ENCODE assay signal across 8 cellular contexts in the genomic region with DNA sequence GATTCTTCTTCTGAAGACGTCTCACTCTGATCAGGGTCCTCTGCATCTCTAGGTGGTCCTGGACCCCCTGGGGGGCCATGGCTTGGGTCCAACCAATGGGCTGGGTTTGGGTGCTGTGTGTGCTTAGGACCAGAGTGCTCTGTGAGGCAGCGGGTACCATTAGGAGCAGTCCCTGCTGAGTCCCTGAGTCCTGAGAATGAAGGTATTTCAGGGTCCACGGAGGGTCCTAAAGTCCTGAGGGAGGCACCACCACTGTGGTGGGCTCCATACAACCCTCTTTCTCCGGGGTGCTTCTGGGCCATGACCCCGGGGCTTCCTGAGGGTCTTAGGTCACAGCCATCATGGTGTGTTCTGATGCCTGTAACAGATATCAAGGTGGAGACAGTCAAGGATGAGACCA. TPM values are rescaled to one million over a fixed set of nuclear protein-coding genes. Genes with fewer than 3 reads are reported as not detected.
DNase-seq lines count a peak whose midpoint lies in the region; ATAC-seq and TF ChIP-seq lines count a peak whose summit lies in the region.
"Had no signal": no experiment of that assay in that cellular context is flagged by ENCODE, and none has a peak within 500 bp of the region (broad histone marks: within the 10 kb centered on the region; RNA-seq: fewer than 3 reads in every experiment).

No MANE protein-coding gene starts in this region.

- POLR2A ChIA-PET in HEK293 (lab: Yijun Ruan, JAX): interaction anchor here (1.4 to 3.2 kb wide), 4 partner anchors 10 to 99 kb away, joined by 3 to 170 read pairs (median 22); a partner anchor contains a TSS
- POLR2A ChIA-PET in WTC11 (lab: Charles Lee): interaction anchor here (3.3 kb wide), 1 partner anchor 11 kb away, joined by 64 read pairs; a partner anchor contains a TSS

- no peaks in the 10 kb centered on the region for H3K27me3 Mint-ChIP-seq in WTC11 (ENCODE audit: low read depth)

- ATAC-seq in WTC11: no peak
- ATAC-seq in gastroesophageal sphincter: no peak
- no peak for ATAC-seq in GM18907 (IDR thresholded peaks at IDR 0.05; ENCODE audit: unreplicated experiment)

- H3K4me1 ChIP-seq in HEK293 (ENCODE audit: control insufficient read depth, insufficient read depth, low read length) (peaks cover 12% of the 10 kb centered on the region), gastroesophageal sphincter (peaks cover 0 to 79% (median 25%) of the 10 kb centered on the region in 3 donors), spleen (peaks cover 30 to 82% (median 70%) of the 10 kb centered on the region in 6 donors)

- H3K9me3 ChIP-seq in HEK293 (ENCODE audit: control insufficient read depth, insufficient read depth, low read depth, low read length) (no peaks in the 10 kb centered on the region), gastroesophageal sphincter (no peaks in the 10 kb centered on the region), spleen (no peaks in the 10 kb centered on the region)

- 75% methylated on average over 2 of the region's 5 CpGs; no CpG with 5 or more reads in 1 of the 2 donors for WGBS in gastroesophageal sphincter (ENCODE audit: low coverage in 1 of 2), 2 donors
- WGBS in spleen, 5 donors: 65 to 90% (median 90%) methylated on average over 4 to 5 of the region's 5 CpGs

- DNase-seq in WTC11 (ENCODE audit: low spot score) (no peak), spleen (no peak), NCI-H1048 (lab: John Stamatoyannopoulos, UW) (no peak), A172 (ENCODE audit: low spot score) (no peak)
- DNase-seq: NCI-H748 treated with DMSO at 0.1 percent for 48 hours had no signal

- TF ChIP-seq CTCF in HEK293 (tag by site-specific recombination; IDR thresholded peaks at IDR 0.05) (no peak), WTC11 (IDR thresholded peaks at IDR 0.05) (no peak), gastroesophageal sphincter (IDR thresholded peaks at IDR 0.05) (no peak), spleen (IDR thresholded peaks at IDR 0.05 in 8 of 11, conservative IDR thresholded peaks at IDR 0.05 in 3 of 11) (no peak)

- H3K27me3 ChIP-seq in gastroesophageal sphincter (no peaks in the 10 kb centered on the region), spleen (replicated peaks in 1 of 7) (no peaks in the 10 kb centered on the region)

- H3K4me3 ChIP-seq in HEK293 (ENCODE audit: low read depth, low read length) (no peak overlapping the region), gastroesophageal sphincter (peak overlapping the region in 1 of 2 donors; percentile 75), spleen (peak overlapping the region in 7 of 8 donors; percentile 9 to 96 (median 88))

- peaks cover 4 to 28% of the 10 kb centered on the region in 2 experiments; a peak in 2 of 3 replicates for H3K36me3 ChIP-seq in HEK293 (ENCODE audit: control insufficient read depth in 2 of 2, insufficient read depth in 1 of 2, low read length in 2 of 2)
- H3K36me3 ChIP-seq in gastroesophageal sphincter: peaks cover 0 to 12% of the 10 kb centered on the region in 2 donors
- H3K36me3 ChIP-seq in spleen: peaks cover 0 to 37% (median 2%) of the 10 kb centered on the region in 6 donors

- CTCF ChIA-PET in HEK293 (lab: Yijun Ruan, JAX) (no interaction called here), WTC11 (lab: Charles Lee) (interaction anchor here (2.6 to 3.7 kb wide), 4 partner anchors 11 to 111 kb away, joined by 18 to 58 read pairs (median 20); a partner anchor contains a TSS)

- intact Hi-C loops in spleen (cut with DNase I; ENCODE audit: low total_unique reads): no loop called here

- peak overlapping the region; percentile 74 for H3K27ac Mint-ChIP-seq in WTC11

- TF ChIP-seq POLR2A in gastroesophageal sphincter (IDR thresholded peaks at IDR 0.05) (no peak), spleen (IDR thresholded peaks at IDR 0.05) (no peak)

- peak overlapping the region; percentile 97 for H3K4me3 Mint-ChIP-seq in WTC11

- peaks cover 5% of the 10 kb centered on the region for H3K36me3 Mint-ChIP-seq in WTC11

- no peak for TF ChIP-seq EP300 in gastroesophageal sphincter (IDR thresholded peaks at IDR 0.05)

- H3K27ac ChIP-seq in HEK293 (ENCODE audit: extremely low read depth, low read depth, low read length): peak overlapping the region; percentile 12; the same call in 1 of the 2 replicates
- peak overlapping the region in 3 of 4 donors; percentile 86 to 92 (median 91) for H3K27ac ChIP-seq in gastroesophageal sphincter
- peak overlapping the region; percentile 82 to 94 (median 92) for H3K27ac ChIP-seq in spleen

- H3K4me1 Mint-ChIP-seq in WTC11: peaks cover 35% of the 10 kb centered on the region

- no peaks in the 10 kb centered on the region for H3K9me3 Mint-ChIP-seq in WTC11

TF ChIP-seq in HEK293, 187 proteins besides CTCF, POLR2A, EP300 and RAD21 (continues in another document):
- no peak for TF ChIP-seq ZNF223 (tag by site-specific recombination; IDR thresholded peaks at IDR 0.05)
- no peak for TF ChIP-seq ZNF426 (tag by site-specific recombination; IDR thresholded peaks at IDR 0.05)
- TF ChIP-seq, protein P1, sequence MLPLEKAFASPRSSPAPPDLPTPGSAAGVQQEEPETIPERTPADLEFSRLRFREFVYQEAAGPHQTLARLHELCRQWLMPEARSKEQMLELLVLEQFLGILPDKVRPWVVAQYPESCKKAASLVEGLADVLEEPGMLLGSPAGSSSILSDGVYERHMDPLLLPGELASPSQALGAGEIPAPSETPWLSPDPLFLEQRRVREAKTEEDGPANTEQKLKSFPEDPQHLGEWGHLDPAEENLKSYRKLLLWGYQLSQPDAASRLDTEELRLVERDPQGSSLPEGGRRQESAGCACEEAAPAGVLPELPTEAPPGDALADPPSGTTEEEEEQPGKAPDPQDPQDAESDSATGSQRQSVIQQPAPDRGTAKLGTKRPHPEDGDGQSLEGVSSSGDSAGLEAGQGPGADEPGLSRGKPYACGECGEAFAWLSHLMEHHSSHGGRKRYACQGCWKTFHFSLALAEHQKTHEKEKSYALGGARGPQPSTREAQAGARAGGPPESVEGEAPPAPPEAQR (tag by site-specific recombination; IDR thresholded peaks at IDR 0.05): no peak
- no peak for TF ChIP-seq GLIS1 (tag by site-specific recombination; IDR thresholded peaks at IDR 0.05)
- TF ChIP-seq ZNF670 (tag by site-specific recombination; IDR thresholded peaks at IDR 0.05; ENCODE audit: low read depth): no peak
- no peak for TF ChIP-seq KLF7 (tag by site-specific recombination; IDR thresholded peaks at IDR 0.05; ENCODE audit: borderline replicate concordance)
- TF ChIP-seq ZNF404 (tag by site-specific recombination; IDR thresholded peaks at IDR 0.05): no peak
- TF ChIP-seq SALL2 (tag by site-specific recombination; IDR thresholded peaks at IDR 0.05; ENCODE audit: borderline replicate concordance): no peak
- no peak for TF ChIP-seq ZBTB7A (tag by site-specific recombination; IDR thresholded peaks at IDR 0.05; ENCODE audit: low read depth)
- TF ChIP-seq GLI2 (tag by site-specific recombination; IDR thresholded peaks at IDR 0.05; ENCODE audit: borderline replicate concordance, low read depth): no peak
- TF ChIP-seq ZSCAN16 (tag by site-specific recombination; IDR thresholded peaks at IDR 0.05): no peak

TF ChIP-seq in WTC11, 78 proteins besides CTCF, POLR2A, EP300 and RAD21 (continues in another document):
- TF ChIP-seq, protein P2, sequence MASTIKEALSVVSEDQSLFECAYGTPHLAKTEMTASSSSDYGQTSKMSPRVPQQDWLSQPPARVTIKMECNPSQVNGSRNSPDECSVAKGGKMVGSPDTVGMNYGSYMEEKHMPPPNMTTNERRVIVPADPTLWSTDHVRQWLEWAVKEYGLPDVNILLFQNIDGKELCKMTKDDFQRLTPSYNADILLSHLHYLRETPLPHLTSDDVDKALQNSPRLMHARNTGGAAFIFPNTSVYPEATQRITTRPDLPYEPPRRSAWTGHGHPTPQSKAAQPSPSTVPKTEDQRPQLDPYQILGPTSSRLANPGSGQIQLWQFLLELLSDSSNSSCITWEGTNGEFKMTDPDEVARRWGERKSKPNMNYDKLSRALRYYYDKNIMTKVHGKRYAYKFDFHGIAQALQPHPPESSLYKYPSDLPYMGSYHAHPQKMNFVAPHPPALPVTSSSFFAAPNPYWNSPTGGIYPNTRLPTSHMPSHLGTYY (CRISPR knock-in tag; IDR thresholded peaks at IDR 0.05): no peak
- TF ChIP-seq ESRRA (CRISPR knock-in tag; IDR thresholded peaks at IDR 0.05; ENCODE audit: borderline replicate concordance) (no peak), ELF4 (CRISPR knock-in tag; IDR thresholded peaks at IDR 0.05; ENCODE audit: low read depth) (no peak), ZNF232 (CRISPR knock-in tag; IDR thresholded peaks at IDR 0.05) (no peak), MXD4 (CRISPR knock-in tag; IDR thresholded peaks at IDR 0.05; ENCODE audit: borderline replicate concordance) (no peak)
- TF ChIP-seq, protein P1 (CRISPR knock-in tag; IDR thresholded peaks at IDR 0.05): no peak

RNA-seq across cellular contexts. Expression of a gene that starts 1.0 kb away (rescaled TPM):
- total RNA-seq in WTC11 (2021): 32.1 to 34.5 TPM (median 34.1 TPM) in 3 replicates
- total RNA-seq in gastroesophageal sphincter: 10 to 100 TPM; 16.8 to 38.8 (median 29.0) TPM
- 10 to 100 TPM; 28.2 to 45.0 (median 36.9) TPM for total RNA-seq in spleen
- polyA plus RNA-seq in spleen: 10 to 100 TPM; 10.6 to 23.3 (median 13.5) TPM
- 41.7 and 50.5 TPM in 2 replicates for total RNA-seq in A172 (2014; rRNA removed; shearing (Covaris generic))

RNA-seq across cellular contexts. Expression of a gene that starts 10.5 kb away (rescaled TPM):
- total RNA-seq in WTC11 (2021) (32.9 to 37.9 TPM (median 34.8 TPM) in 3 replicates), gastroesophageal sphincter (10 to 100 TPM in 3 of 4 donors, 1 to 10 TPM in 1; 9.2 to 13.1 (median 11.9) TPM), spleen (10 to 100 TPM; 18.8 to 34.6 (median 27.9) TPM)
- 10 to 100 TPM; 21.7 to 28.9 (median 28.1) TPM for polyA plus RNA-seq in spleen
- 9.0 and 16.7 TPM in 2 replicates for total RNA-seq in A172 (2014; rRNA removed; shearing (Covaris generic))

RNA-seq across cellular contexts. Expression of a gene that starts 10.8 kb away (rescaled TPM):
- total RNA-seq in WTC11 (2021) (98.3 to 102 TPM (median 100 TPM) in 3 replicates), gastroesophageal sphincter (10 to 100 TPM; 50.3 to 90.5 (median 63.3) TPM), spleen (10 to 100 TPM; 40.0 to 74.1 (median 46.3) TPM)
- 10 to 100 TPM; 72.4 to 97.6 (median 78.4) TPM for polyA plus RNA-seq in spleen
- 227 and 308 TPM in 2 replicates for total RNA-seq in A172 (2014; rRNA removed; shearing (Covaris generic))

RNA-seq across cellular contexts. Expression of a gene that starts 14.4 kb away (rescaled TPM):
- total RNA-seq in WTC11 (2021) (0.98 to 1.6 TPM (median 1.0 TPM) in 3 replicates), gastroesophageal sphincter (10 to 100 TPM in 1 of 4 donors, 1 to 10 TPM in 3; 1.4 to 29.5 (median 7.2) TPM), spleen (100 to 1,000 TPM in 1 of 7 donors, 10 to 100 TPM in 6; 28.1 to 100 (median 72.2) TPM)
- polyA plus RNA-seq in spleen: 10 to 100 TPM in 2 of 3 donors, 1 to 10 TPM in 1; 7.9 to 13.7 (median 10.5) TPM
- 4.2 and 5.2 TPM in 2 replicates for total RNA-seq in A172 (2014; rRNA removed; shearing (Covaris generic))

Comparison
In these comparisons a context has a peak if more than half of its experiments do, and no peak if none do; other contexts are left out.
1. H3K27ac ChIP-seq: peak in every context shown above with its lines; median percentile 92 in spleen; 91 in gastroesophageal sphincter; 12 in HEK293.